ENCODE assay signal across 8 cellular contexts in the genomic region with DNA sequence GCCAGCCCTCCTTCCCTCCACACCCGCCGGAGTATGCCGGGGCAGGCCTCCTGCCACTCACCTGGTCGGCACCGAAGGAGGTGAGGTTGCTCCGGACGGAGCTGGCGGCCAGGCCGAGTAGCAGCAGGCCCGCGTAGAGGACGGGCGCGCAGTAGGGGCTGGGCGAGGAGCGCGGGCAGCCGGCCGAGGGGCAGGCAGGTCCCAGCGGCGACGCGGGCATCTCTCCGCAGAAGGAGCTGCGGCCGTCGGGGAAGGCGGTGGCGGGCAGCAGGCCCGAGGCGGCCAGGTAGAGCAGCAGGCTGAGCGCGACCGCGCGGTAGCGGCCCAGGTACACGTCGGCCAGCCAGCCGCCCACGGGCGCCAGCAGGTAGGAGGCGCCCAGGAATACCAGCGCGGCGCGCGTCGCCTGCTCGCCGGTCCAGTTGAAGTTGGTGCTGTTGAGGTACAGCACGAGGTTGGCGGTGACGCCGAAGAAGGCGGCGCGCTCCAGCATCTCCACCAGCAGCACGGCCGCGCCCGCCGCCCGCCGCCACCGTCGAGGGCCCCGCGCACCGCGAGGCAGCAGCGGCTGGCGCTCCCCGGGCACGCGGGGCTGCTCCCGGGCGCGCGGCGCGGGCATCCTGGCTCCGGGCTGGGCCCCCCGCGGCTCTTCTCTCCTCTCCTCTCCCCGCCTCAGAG. TPM values are rescaled to one million over a fixed set of nuclear protein-coding genes. Genes with fewer than 3 reads are reported as not detected.
DNase-seq lines count a peak whose midpoint lies in the region; ATAC-seq and TF ChIP-seq lines count a peak whose summit lies in the region.

No MANE protein-coding gene starts in this region.

- no peaks in the 10 kb centered on the region for H3K9me3 Mint-ChIP-seq in natural killer cell

- H3K27ac Mint-ChIP-seq in natural killer cell = peak overlapping the region in 1 of 2 donors; percentile 93

- intact Hi-C loops in natural killer cell (cut with micrococcal nuclease) = no loop called here

- peak overlapping the region; percentile 89 for H3K4me3 Mint-ChIP-seq in natural killer cell

- ATAC-seq in natural killer cell = peak; percentile 33 to 53 (median 39)
- ATAC-seq in GM21381 (IDR thresholded peaks at IDR 0.05; ENCODE audit: unreplicated experiment) = no peak
- no peak for ATAC-seq in GM21367 (IDR thresholded peaks at IDR 0.05; ENCODE audit: unreplicated experiment)

- DNase-seq in AG10803 (ENCODE audit: low read depth) = no peak
- no peak for DNase-seq in HL-60 (ENCODE audit: low read depth in 1 of 2, low spot score in 1 of 2)
- peak; percentile 9 for DNase-seq in effector CD8-positive, alpha-beta T cell (lab: John Stamatoyannopoulos, UW)
- DNase-seq in natural killer cell = no peak
- no peak for DNase-seq in amygdala (lab: John Stamatoyannopoulos, UW)
- no peak for DNase-seq in MV-4-11 (lab: John Stamatoyannopoulos, UW)

- no peak overlapping the region for H3K27ac ChIP-seq in HL-60 (replicated peaks)

- H3K4me3 ChIP-seq in AG10803 (ENCODE audit: low read length) (peak overlapping the region; percentile 62), HL-60 (replicated peaks; ENCODE audit: insufficient read depth, low read length) (peak overlapping the region; percentile 36)

- TF ChIP-seq CTCF in AG10803 (conservative IDR thresholded peaks at IDR 0.05; ENCODE audit: low read length) = no peak
- TF ChIP-seq CTCF in HL-60 (IDR thresholded peaks at IDR 0.05; ENCODE audit: insufficient read depth, low read length) = no peak
- TF ChIP-seq CTCF in natural killer cell (IDR thresholded peaks at IDR 0.05) = no peak

- peaks cover 10 to 11% of the 10 kb centered on the region in 2 donors for H3K27me3 Mint-ChIP-seq in natural killer cell (ENCODE audit: low read depth in 2 of 2)

- H3K27me3 ChIP-seq in HL-60 (ENCODE audit: insufficient read depth, poor library complexity, severe bottlenecking) = peaks cover 27% of the 10 kb centered on the region

- no peaks in the 10 kb centered on the region for H3K36me3 Mint-ChIP-seq in natural killer cell

- H3K4me1 Mint-ChIP-seq in natural killer cell = peaks cover 15 to 26% of the 10 kb centered on the region in 2 donors

RNA-seq across cellular contexts. Expression of a gene that starts 0.9 kb away (rescaled TPM):
- total RNA-seq in natural killer cell = 10 to 100 TPM; 11.6 to 26.5 (median 20.1) TPM

RNA-seq across cellular contexts. Expression of a gene that starts 20.4 kb away (rescaled TPM):
- total RNA-seq in natural killer cell = 100 to 1,000 TPM in 1 of 3 donors, 10 to 100 TPM in 2; 18.9 to 111 (median 85.6) TPM

RNA-seq across cellular contexts. Expression of a gene that starts 26.8 kb away (rescaled TPM):
- total RNA-seq in natural killer cell = not detected

RNA-seq across cellular contexts. Expression of a gene that starts 37.1 kb away (rescaled TPM):
- total RNA-seq in natural killer cell = 100 to 1,000 TPM in 1 of 3 donors, 10 to 100 TPM in 2; 89.3 to 102 (median 96.8) TPM

RNA-seq across cellular contexts. Expression of a gene that starts 44.7 kb away (rescaled TPM):
- 10 to 100 TPM; 61.0 to 69.7 (median 67.5) TPM for total RNA-seq in natural killer cell

Comparison
In these comparisons a context has a peak if more than half of its experiments do, and no peak if none do; other contexts are left out.
1. ATAC-seq: peak in natural killer cell (3 of 3); none in GM21381 (single experiment) and GM21367 (single experiment).